Comparison of ENCODE assay signal across 8 cellular contexts in genomic region chr2:25673170-25674002, GRCh38. TPM values are rescaled to one million over a fixed set of nuclear protein-coding genes. Genes with fewer than 3 reads are reported as not detected.
A peak's percentile ranks its signal among the peaks of the same experiment; 100 is the strongest.
DNase-seq lines count a peak whose midpoint lies in the region; ATAC-seq and TF ChIP-seq lines count a peak whose summit lies in the region.

Gene DTNB (minus strand): TSS chr2:25673577. CDS start chr2:25652660, 20,917 bp downstream.

- no peaks in the 10 kb centered on the region for H3K27me3 ChIP-seq in Karpas-422 (ENCODE audit: low read length)
- no peaks in the 10 kb centered on the region for H3K27me3 ChIP-seq in heart right ventricle

- peaks cover 22% of the 10 kb centered on the region for H3K27me3 Mint-ChIP-seq in activated naive CD8-positive, alpha-beta T cell treated with anti-CD3 and anti-CD28 coated beads, Interleukin-2, amount 10 ng/mL, durations not matched to agents 7 days and 5 days
- H3K27me3 Mint-ChIP-seq in type B pancreatic cell: peaks cover 21% of the 10 kb centered on the region

- no peaks in the 10 kb centered on the region for H3K9me3 Mint-ChIP-seq in activated naive CD8-positive, alpha-beta T cell treated with anti-CD3 and anti-CD28 coated beads, Interleukin-2, amount 10 ng/mL, durations not matched to agents 7 days and 5 days
- no peaks in the 10 kb centered on the region for H3K9me3 Mint-ChIP-seq in type B pancreatic cell

- intact Hi-C loops in heart right ventricle (cut with DNase I): no loop called here
- intact Hi-C loops in posterior cingulate gyrus (cut with DNase I): loop anchor here (1.0 to 10.0 kb wide), 3 partner anchors 149 to 361 kb away; partner anchors contain the start of genes ASXL2 and RAB10

- peak; percentile 75 for DNase-seq in ELF-1 (ENCODE audit: low read depth, low spot score)
- peak; percentile 90 for DNase-seq in Karpas-422
- DNase-seq in SW 1271 (lab: John Stamatoyannopoulos, UW): peak; percentile 62 to 77
- DNase-seq in activated naive CD8-positive, alpha-beta T cell treated with anti-CD3 and anti-CD28 coated beads, Interleukin-2, amount 10 ng/mL, durations not matched to agents 7 days and 5 days: peak; percentile 89
- DNase-seq in heart right ventricle: peak; percentile 78 to 86
- DNase-seq in posterior cingulate gyrus: peak; percentile 53 to 96 (median 67)
- peak; percentile 83 for DNase-seq in type B pancreatic cell (ENCODE audit: extremely low spot score, unreplicated experiment)

- H3K36me3 ChIP-seq in Karpas-422 (ENCODE audit: insufficient read depth, low read length) (no peaks in the 10 kb centered on the region), heart right ventricle (no peaks in the 10 kb centered on the region)

- no peaks in the 10 kb centered on the region for H3K9me2 ChIP-seq in Karpas-422 (replicated peaks; ENCODE audit: insufficient read depth, low read length)

- H3K4me1 ChIP-seq in Karpas-422 (ENCODE audit: low read length): peaks cover 20% of the 10 kb centered on the region
- peaks cover 0 to 21% (median 11%) of the 10 kb centered on the region in 9 donors for H3K4me1 ChIP-seq in heart right ventricle

- ATAC-seq in GM21825 (IDR thresholded peaks at IDR 0.05; ENCODE audit: unreplicated experiment) (peak; percentile 66), heart right ventricle (peak; percentile 87 to 95 (median 92))
- ATAC-seq in activated naive CD8-positive, alpha-beta T cell treated with anti-CD3 and anti-CD28 coated beads, Interleukin-2, amount 10 ng/mL, durations not matched to agents 7 days and 5 days (ENCODE audit: low read depth): peak; percentile 80

- H3K4me2 ChIP-seq in Karpas-422 (ENCODE audit: low read depth, low read length, poor library complexity, severe bottlenecking): peak within 1 kb of the TSS; percentile 90

- H3K9ac ChIP-seq in Karpas-422 (ENCODE audit: low read length): peak within 1 kb of the TSS; percentile 83

- H3K4me3 ChIP-seq in Karpas-422 (ENCODE audit: low read length) (peak within 1 kb of the TSS; percentile 80), heart right ventricle (peak within 1 kb of the TSS; percentile 60 to 92 (median 80))

- no peaks in the 10 kb centered on the region for H3K9me3 ChIP-seq in Karpas-422 (ENCODE audit: low read length)
- H3K9me3 ChIP-seq in heart right ventricle: no peaks in the 10 kb centered on the region

- no peak for TF ChIP-seq CTCF in heart right ventricle (IDR thresholded peaks at IDR 0.05)
- peak; percentile 8 for TF ChIP-seq CTCF in type B pancreatic cell (conservative IDR thresholded peaks at IDR 0.05)

- no peaks in the 10 kb centered on the region for H3K36me3 Mint-ChIP-seq in activated naive CD8-positive, alpha-beta T cell treated with anti-CD3 and anti-CD28 coated beads, Interleukin-2, amount 10 ng/mL, durations not matched to agents 7 days and 5 days
- H3K36me3 Mint-ChIP-seq in type B pancreatic cell: no peaks in the 10 kb centered on the region

- no peaks in the 10 kb centered on the region for H3K79me2 ChIP-seq in Karpas-422 (ENCODE audit: low read length)

- H3K4me3 Mint-ChIP-seq in activated naive CD8-positive, alpha-beta T cell treated with anti-CD3 and anti-CD28 coated beads, Interleukin-2, amount 10 ng/mL, durations not matched to agents 7 days and 5 days: peak within 1 kb of the TSS; percentile 86
- peak within 1 kb of the TSS; percentile 91 for H3K4me3 Mint-ChIP-seq in type B pancreatic cell

- peak within 1 kb of the TSS; percentile 100 for H2AFZ ChIP-seq in Karpas-422 (ENCODE audit: low read length)

- WGBS in heart right ventricle, 2 donors: 1% methylated on average over 66 to 124 of the region's 124 CpGs

- peak within 1 kb of the TSS; percentile 76 for H3K27ac Mint-ChIP-seq in activated naive CD8-positive, alpha-beta T cell treated with anti-CD3 and anti-CD28 coated beads, Interleukin-2, amount 10 ng/mL, durations not matched to agents 7 days and 5 days
- H3K27ac Mint-ChIP-seq in type B pancreatic cell: peak within 1 kb of the TSS; percentile 70

- H3K27ac ChIP-seq in Karpas-422 (ENCODE audit: low read length) (no peak within 1 kb of the TSS), heart right ventricle (peak within 1 kb of the TSS in 9 of 10 donors; percentile 70 to 90 (median 82))

- POLR2A ChIA-PET in activated naive CD8-positive, alpha-beta T cell treated with anti-CD3 and anti-CD28 coated beads, Interleukin-2, amount 10 ng/mL, durations not matched to agents 7 days and 5 days (lab: Charles Lee): interaction anchor here (0.6 to 2.6 kb wide), 8 partner anchors 12 to 443 kb away, joined by 3 to 13 read pairs (median 3); partner anchors contain the start of gene ASXL2

- peaks cover 21% of the 10 kb centered on the region for H3K4me1 Mint-ChIP-seq in activated naive CD8-positive, alpha-beta T cell treated with anti-CD3 and anti-CD28 coated beads, Interleukin-2, amount 10 ng/mL, durations not matched to agents 7 days and 5 days
- peaks cover 11% of the 10 kb centered on the region for H3K4me1 Mint-ChIP-seq in type B pancreatic cell (ENCODE audit: unreplicated experiment)

- peaks cover 20% of the 10 kb centered on the region for H4K20me1 ChIP-seq in Karpas-422 (ENCODE audit: insufficient read depth, low read depth, low read length)

RNA-seq across cellular contexts. Expression of gene DTNB, which starts in this region (rescaled TPM):
- total RNA-seq in Karpas-422 (2014; rRNA removed; shearing (Covaris generic); ENCODE audit: low replicate concordance): 6.9 and 9.1 TPM in 2 replicates
- total RNA-seq in activated naive CD8-positive, alpha-beta T cell treated with anti-CD3 and anti-CD28 coated beads, Interleukin-2, amount 10 ng/mL, durations not matched to agents 7 days and 5 days: 10 to 100 TPM; 36.7 to 38.3 TPM
- total RNA-seq in heart right ventricle (10 to 100 TPM in 4 of 10 donors, 1 to 10 TPM in 6; 4.3 to 11.3 (median 8.5) TPM), type B pancreatic cell (ENCODE audit: low replicate concordance) (11.8 and 28.6 TPM in 2 replicates)
- polyA plus RNA-seq in heart right ventricle: 1 to 10 TPM; 2.8 to 7.2 TPM
